8 cellular contexts compared by ENCODE assay signal in genomic region chr6:166488081-166488685, GRCh38.
DNase-seq lines count a peak whose midpoint lies in the region; ATAC-seq and TF ChIP-seq lines count a peak whose summit lies in the region.

No MANE protein-coding gene starts in this region.

- peaks cover 0 to 4% (median 4%) of the 10 kb centered on the region in 3 donors for H3K36me3 Mint-ChIP-seq in naive thymus-derived CD8-positive, alpha-beta T cell
- peaks cover 20% of the 10 kb centered on the region for H3K36me3 Mint-ChIP-seq in progenitor cell of endocrine pancreas (ENCODE audit: insufficient read depth)

- peak overlapping the region; percentile 83 to 100 (median 97) for H3K27ac Mint-ChIP-seq in naive thymus-derived CD8-positive, alpha-beta T cell
- peak overlapping the region; percentile 96 to 98 for H3K27ac Mint-ChIP-seq in stimulated activated naive CD8-positive, alpha-beta T cell treated with anti-CD3 and anti-CD28 coated beads, Interleukin-15, amount 100 ng/mL, for 72 hours
- H3K27ac Mint-ChIP-seq in progenitor cell of endocrine pancreas = no peak overlapping the region

- H3K4me3 ChIP-seq in BE2C (ENCODE audit: low read depth, low read length) = no peak overlapping the region

- H3K9me3 ChIP-seq in BE2C = no peaks in the 10 kb centered on the region

- DNase-seq in GM19238 (ENCODE audit: insufficient read length, low spot score) (peak; percentile 69), BE2C (no peak), progenitor cell of endocrine pancreas (ENCODE audit: low spot score, unreplicated experiment) (no peak)
- DNase-seq in activated CD4-positive, CD25-positive, alpha-beta regulatory T cell treated with anti-CD3 and anti-CD28 coated beads, Interleukin-2, amount 50 U/mL, for 16 hours (ENCODE audit: low read depth, low spot score) = peak; percentile 55
- DNase-seq in naive thymus-derived CD8-positive, alpha-beta T cell = peak; percentile 54 to 88 (median 70)
- DNase-seq in stimulated activated naive CD8-positive, alpha-beta T cell treated with anti-CD3 and anti-CD28 coated beads, Interleukin-15, amount 100 ng/mL, for 72 hours = peak; percentile 55 to 78

- no peaks in the 10 kb centered on the region for H3K27me3 Mint-ChIP-seq in naive thymus-derived CD8-positive, alpha-beta T cell
- H3K27me3 Mint-ChIP-seq in stimulated activated naive CD8-positive, alpha-beta T cell treated with anti-CD3 and anti-CD28 coated beads, Interleukin-15, amount 100 ng/mL, for 72 hours = no peaks in the 10 kb centered on the region
- no peaks in the 10 kb centered on the region for H3K27me3 Mint-ChIP-seq in progenitor cell of endocrine pancreas

- H3K27ac ChIP-seq in cingulate gyrus (ENCODE audit: low read depth, low read length) = peak overlapping the region; percentile 62

- H3K36me3 ChIP-seq in BE2C = peaks cover 3% of the 10 kb centered on the region

- H3K9me3 Mint-ChIP-seq in naive thymus-derived CD8-positive, alpha-beta T cell = peaks cover 0 to 6% (median 0%) of the 10 kb centered on the region in 9 donors
- H3K9me3 Mint-ChIP-seq in stimulated activated naive CD8-positive, alpha-beta T cell treated with anti-CD3 and anti-CD28 coated beads, Interleukin-15, amount 100 ng/mL, for 72 hours = peaks cover 5 to 15% of the 10 kb centered on the region in 2 donors
- H3K9me3 Mint-ChIP-seq in progenitor cell of endocrine pancreas (ENCODE audit: low read depth) = no peaks in the 10 kb centered on the region

- no peak for TF ChIP-seq CTCF in BE2C (IDR thresholded peaks at IDR 0.05; ENCODE audit: low read depth, low read length)
- TF ChIP-seq CTCF in progenitor cell of endocrine pancreas (IDR thresholded peaks at IDR 0.05; ENCODE audit: unreplicated experiment) = no peak

- POLR2A ChIA-PET in naive thymus-derived CD8-positive, alpha-beta T cell (lab: Charles Lee) = interaction anchor here (0.8 to 3.8 kb wide), 12 partner anchors 11 to 468 kb away, joined by 3 to 19 read pairs (median 6); partner anchors contain the start of genes RNASET2, RPS6KA2 and SFT2D1

- ATAC-seq in HG03159 (IDR thresholded peaks at IDR 0.05; ENCODE audit: unreplicated experiment) = peak; percentile 97
- ATAC-seq in naive thymus-derived CD8-positive, alpha-beta T cell = peak; percentile 96 to 97
- ATAC-seq in stimulated activated naive CD8-positive, alpha-beta T cell treated with anti-CD3 and anti-CD28 coated beads, Interleukin-15, amount 100 ng/mL, for 72 hours = peak; percentile 96

- H3K4me1 ChIP-seq in BE2C = peaks cover 27% of the 10 kb centered on the region

- no peaks in the 10 kb centered on the region for H3K27me3 ChIP-seq in BE2C

- H3K4me3 Mint-ChIP-seq in naive thymus-derived CD8-positive, alpha-beta T cell = peak overlapping the region; percentile 66 to 91 (median 80)
- H3K4me3 Mint-ChIP-seq in stimulated activated naive CD8-positive, alpha-beta T cell treated with anti-CD3 and anti-CD28 coated beads, Interleukin-15, amount 100 ng/mL, for 72 hours = peak overlapping the region; percentile 84
- no peak overlapping the region for H3K4me3 Mint-ChIP-seq in progenitor cell of endocrine pancreas (ENCODE audit: low read depth)

- H3K4me1 Mint-ChIP-seq in naive thymus-derived CD8-positive, alpha-beta T cell = peaks cover 11 to 31% (median 28%) of the 10 kb centered on the region in 4 donors
- H3K4me1 Mint-ChIP-seq in stimulated activated naive CD8-positive, alpha-beta T cell treated with anti-CD3 and anti-CD28 coated beads, Interleukin-15, amount 100 ng/mL, for 72 hours = peaks cover 19% of the 10 kb centered on the region
- no peaks in the 10 kb centered on the region for H3K4me1 Mint-ChIP-seq in progenitor cell of endocrine pancreas (ENCODE audit: low read depth)

Comparison
In these comparisons a context has a peak if more than half of its experiments do, and no peak if none do; other contexts are left out.
1. DNase-seq: peak in GM19238 (single experiment), activated CD4-positive, CD25-positive, alpha-beta regulatory T cell treated with anti-CD3 and anti-CD28 coated beads, Interleukin-2, amount 50 U/mL, for 16 hours (single experiment), naive thymus-derived CD8-positive, alpha-beta T cell (10 of 10) and stimulated activated naive CD8-positive, alpha-beta T cell treated with anti-CD3 and anti-CD28 coated beads, Interleukin-15, amount 100 ng/mL, for 72 hours (2 of 2); none in BE2C (single experiment) and progenitor cell of endocrine pancreas (single experiment).
2. Peak in every context shown above with its lines, with median percentiles within 50 percentile points of each other: ATAC-seq.